In genomic region chr12:52035926-52036325, GRCh38 we compare ENCODE assay signal across 9 cellular contexts. TPM values are rescaled to one million over a fixed set of nuclear protein-coding genes. Genes with fewer than 3 reads are reported as not detected.
DNase-seq lines count a peak whose midpoint lies in the region; ATAC-seq and TF ChIP-seq lines count a peak whose summit lies in the region.
"Had no signal": no experiment of that assay in that cellular context is flagged by ENCODE, and none has a peak within 500 bp of the region (broad histone marks: within the 10 kb centered on the region; RNA-seq: fewer than 3 reads in every experiment).

No MANE protein-coding gene starts in this region.

- intact Hi-C loops in CD8-positive, alpha-beta T cell (cut with DNase I, micrococcal nuclease): no loop called here
- intact Hi-C loops in sigmoid colon (cut with DNase I): no loop called here

- ATAC-seq in CD8-positive, alpha-beta T cell: no peak
- ATAC-seq in SK-N-SH treated with all-trans-retinoic acid at 6 μM for 48 hours (no peak), HG02588 (IDR thresholded peaks at IDR 0.05; ENCODE audit: unreplicated experiment) (no peak)

- H3K9me3 Mint-ChIP-seq in CD8-positive, alpha-beta T cell: no peaks in the 10 kb centered on the region
- H3K9me3 Mint-ChIP-seq in glutamatergic neuron (ENCODE audit: unreplicated experiment): peaks cover 6% of the 10 kb centered on the region

- H3K9me2 ChIP-seq in SU-DHL-6 (replicated peaks; ENCODE audit: insufficient read depth, low read length): no peaks in the 10 kb centered on the region

- no peak for TF ChIP-seq CTCF in CD8-positive, alpha-beta T cell (IDR thresholded peaks at IDR 0.05)
- TF ChIP-seq CTCF in SU-DHL-6 (IDR thresholded peaks at IDR 0.05; ENCODE audit: insufficient read depth, low read length, poor library complexity, severe bottlenecking): no peak
- no peak for TF ChIP-seq CTCF in glutamatergic neuron (IDR thresholded peaks at IDR 0.05; ENCODE audit: partially characterized antibody, unreplicated experiment)
- no peak for TF ChIP-seq CTCF in sigmoid colon (IDR thresholded peaks at IDR 0.05)

- no peaks in the 10 kb centered on the region for H3K27me3 ChIP-seq in CD8-positive, alpha-beta T cell (ENCODE audit: insufficient read depth, low read length)
- H3K27me3 ChIP-seq in SU-DHL-6 (ENCODE audit: low read length): no peaks in the 10 kb centered on the region
- no peaks in the 10 kb centered on the region for H3K27me3 ChIP-seq in sigmoid colon

- H3K27ac Mint-ChIP-seq in CD8-positive, alpha-beta T cell: no peak overlapping the region
- H3K27ac Mint-ChIP-seq in glutamatergic neuron (ENCODE audit: unreplicated experiment): no peak overlapping the region

- TF ChIP-seq EP300 in sigmoid colon (IDR thresholded peaks at IDR 0.05): no peak

- no peak overlapping the region for H3K27ac ChIP-seq in CD8-positive, alpha-beta T cell (ENCODE audit: low read depth, low read length)
- no peak overlapping the region for H3K27ac ChIP-seq in SU-DHL-6 (ENCODE audit: low read depth, low read length)
- peak overlapping the region; percentile 89 to 96 (median 91) for H3K27ac ChIP-seq in sigmoid colon

- H3K9ac ChIP-seq in SU-DHL-6 (ENCODE audit: low read length): peak overlapping the region; percentile 34; the same call in 1 of the 2 replicates

- H3K4me2 ChIP-seq in SU-DHL-6 (ENCODE audit: low read depth, low read length, poor library complexity, severe bottlenecking): no peak overlapping the region

- no peak for DNase-seq in CD8-positive, alpha-beta T cell
- DNase-seq in glutamatergic neuron: no peak
- no peak for DNase-seq in sigmoid colon
- no peak for DNase-seq in HEK293T (ENCODE audit: extremely low spot score)
- no peak for DNase-seq in NCI-H526 treated with DMSO at 0.1 percent for 48 hours (lab: John Stamatoyannopoulos, UW)

- no peaks in the 10 kb centered on the region for H3K79me2 ChIP-seq in SU-DHL-6 (ENCODE audit: insufficient read depth, low read length)

- H3K36me3 Mint-ChIP-seq in CD8-positive, alpha-beta T cell: no peaks in the 10 kb centered on the region
- H3K36me3 Mint-ChIP-seq in glutamatergic neuron (ENCODE audit: unreplicated experiment): peaks cover 2% of the 10 kb centered on the region

- peaks cover 36% of the 10 kb centered on the region for H3K4me1 Mint-ChIP-seq in CD8-positive, alpha-beta T cell (ENCODE audit: low read depth)
- H3K4me1 Mint-ChIP-seq in glutamatergic neuron (ENCODE audit: low read depth, unreplicated experiment): peaks cover 7% of the 10 kb centered on the region

- H3K4me3 ChIP-seq in CD8-positive, alpha-beta T cell (ENCODE audit: low read depth, low read length): no peak overlapping the region
- H3K4me3 ChIP-seq in SU-DHL-6 (ENCODE audit: insufficient read depth, low read length, poor library complexity, severe bottlenecking): no peak overlapping the region
- H3K4me3 ChIP-seq in sigmoid colon: no peak overlapping the region

- TF ChIP-seq POLR2A in sigmoid colon (IDR thresholded peaks at IDR 0.05): no peak

- H4K20me1 ChIP-seq in SU-DHL-6 (ENCODE audit: low read depth, low read length): no peaks in the 10 kb centered on the region

- H3K36me3 ChIP-seq in CD8-positive, alpha-beta T cell (ENCODE audit: insufficient read depth, low read length): no peaks in the 10 kb centered on the region
- H3K36me3 ChIP-seq in SU-DHL-6 (ENCODE audit: low read length): no peaks in the 10 kb centered on the region
- no peaks in the 10 kb centered on the region for H3K36me3 ChIP-seq in sigmoid colon

- 75 to 91% methylated on average over 2 of the region's 2 CpGs for WGBS in sigmoid colon, 2 donors

- H3K4me3 Mint-ChIP-seq in CD8-positive, alpha-beta T cell: peak overlapping the region; percentile 63
- H3K4me3 Mint-ChIP-seq in glutamatergic neuron (ENCODE audit: unreplicated experiment): peak overlapping the region; percentile 67

- CTCF ChIA-PET in CD8-positive, alpha-beta T cell (lab: Charles Lee): interaction anchor here (1.1 to 47.8 kb wide), 3 partner anchors 28 to 48 kb away, joined by 3 to 1615 read pairs (median 3); partner anchors contain the start of gene TAMALIN
- CTCF ChIA-PET in HEK293T (lab: Yijun Ruan, JAX): no interaction called here

- POLR2A ChIA-PET in CD8-positive, alpha-beta T cell (lab: Charles Lee): no interaction called here
- POLR2A ChIA-PET in HEK293T (lab: Yijun Ruan, JAX): interaction anchor here (1.3 kb wide), 1 partner anchor 10 kb away, joined by 3 read pairs; no protein-coding TSS in a partner anchor

- no peaks in the 10 kb centered on the region for H3K27me3 Mint-ChIP-seq in CD8-positive, alpha-beta T cell (ENCODE audit: low read depth)
- peaks cover 8% of the 10 kb centered on the region for H3K27me3 Mint-ChIP-seq in glutamatergic neuron (ENCODE audit: unreplicated experiment)

- peaks cover 23% of the 10 kb centered on the region for H3F3A ChIP-seq in SU-DHL-6 (ENCODE audit: insufficient read depth)

- no peak overlapping the region for H2AFZ ChIP-seq in SU-DHL-6 (ENCODE audit: low read depth, low read length, severe bottlenecking)

- peaks cover 24% of the 10 kb centered on the region for H3K4me1 ChIP-seq in CD8-positive, alpha-beta T cell (ENCODE audit: insufficient read depth, low read length)
- peaks cover 0 to 52% (median 48%) of the 10 kb centered on the region in 4 donors for H3K4me1 ChIP-seq in sigmoid colon

- H3K9me3 ChIP-seq in CD8-positive, alpha-beta T cell (ENCODE audit: low read length): no peaks in the 10 kb centered on the region
- no peaks in the 10 kb centered on the region for H3K9me3 ChIP-seq in SU-DHL-6 (ENCODE audit: insufficient read depth, low read length)
- H3K9me3 ChIP-seq in sigmoid colon: no peaks in the 10 kb centered on the region

TF ChIP-seq in SK-N-SH treated with all-trans-retinoic acid at 6 μM for 48 hours, 23 proteins besides CTCF, POLR2A, EP300 and RAD21 (continues in another document):
- TF ChIP-seq ESRRG (CRISPR knock-in tag; IDR thresholded peaks at IDR 0.05) (no peak), ZC3H10 (CRISPR knock-in tag; IDR thresholded peaks at IDR 0.05) (no peak), OSR1 (CRISPR knock-in tag; IDR thresholded peaks at IDR 0.05) (no peak), ZFP30 (CRISPR knock-in tag; IDR thresholded peaks at IDR 0.05) (no peak), CSDC2 (CRISPR knock-in tag; IDR thresholded peaks at IDR 0.05) (no peak)
- TF ChIP-seq, protein P1, sequence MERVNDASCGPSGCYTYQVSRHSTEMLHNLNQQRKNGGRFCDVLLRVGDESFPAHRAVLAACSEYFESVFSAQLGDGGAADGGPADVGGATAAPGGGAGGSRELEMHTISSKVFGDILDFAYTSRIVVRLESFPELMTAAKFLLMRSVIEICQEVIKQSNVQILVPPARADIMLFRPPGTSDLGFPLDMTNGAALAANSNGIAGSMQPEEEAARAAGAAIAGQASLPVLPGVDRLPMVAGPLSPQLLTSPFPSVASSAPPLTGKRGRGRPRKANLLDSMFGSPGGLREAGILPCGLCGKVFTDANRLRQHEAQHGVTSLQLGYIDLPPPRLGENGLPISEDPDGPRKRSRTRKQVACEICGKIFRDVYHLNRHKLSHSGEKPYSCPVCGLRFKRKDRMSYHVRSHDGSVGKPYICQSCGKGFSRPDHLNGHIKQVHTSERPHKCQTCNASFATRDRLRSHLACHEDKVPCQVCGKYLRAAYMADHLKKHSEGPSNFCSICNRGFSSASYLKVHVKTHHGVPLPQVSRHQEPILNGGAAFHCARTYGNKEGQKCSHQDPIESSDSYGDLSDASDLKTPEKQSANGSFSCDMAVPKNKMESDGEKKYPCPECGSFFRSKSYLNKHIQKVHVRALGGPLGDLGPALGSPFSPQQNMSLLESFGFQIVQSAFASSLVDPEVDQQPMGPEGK (CRISPR knock-in tag; IDR thresholded peaks at IDR 0.05; ENCODE audit: borderline replicate concordance): no peak

TF ChIP-seq in HEK293T, 16 proteins besides CTCF, POLR2A, EP300 and RAD21:
- no peak for TF ChIP-seq LEF1 (IDR thresholded peaks at IDR 0.05; ENCODE audit: borderline replicate concordance)

RNA-seq across cellular contexts. Expression of gene NR4A1, which starts 15.3 kb away (rescaled TPM):
- total RNA-seq in CD8-positive, alpha-beta T cell: 10 to 100 TPM; 59.7 to 60.0 TPM
- 8.5 TPM for total RNA-seq in glutamatergic neuron (ENCODE audit: unreplicated experiment)
- 100 to 1,000 TPM in 3 of 4 donors, 10 to 100 TPM in 1; 41.7 to 276 (median 167) TPM for total RNA-seq in sigmoid colon
- polyA plus RNA-seq in sigmoid colon: 10 to 100 TPM; 31.2 to 65.9 (median 45.0) TPM

RNA-seq across cellular contexts. Expression of gene TAMALIN, which starts 29.2 kb away (rescaled TPM):
- total RNA-seq in CD8-positive, alpha-beta T cell: 100 to 1,000 TPM; 603 to 632 TPM
- total RNA-seq in glutamatergic neuron (ENCODE audit: unreplicated experiment): 31.3 TPM
- total RNA-seq in sigmoid colon: 10 to 100 TPM in 2 of 4 donors, 1 to 10 TPM in 2; 9.2 to 11.1 (median 10.1) TPM
- polyA plus RNA-seq in sigmoid colon: 10 to 100 TPM in 1 of 3 donors, 1 to 10 TPM in 2; 4.2 to 17.0 (median 4.9) TPM

RNA-seq across cellular contexts. Expression of gene ATG101, which starts 33.9 kb away (rescaled TPM):
- total RNA-seq in CD8-positive, alpha-beta T cell: 10 to 100 TPM; 19.1 to 19.3 TPM
- 26.2 TPM for total RNA-seq in glutamatergic neuron (ENCODE audit: unreplicated experiment)
- total RNA-seq in sigmoid colon: 10 to 100 TPM; 30.2 to 48.7 (median 38.2) TPM
- polyA plus RNA-seq in sigmoid colon: 10 to 100 TPM; 58.9 to 64.5 (median 61.7) TPM

RNA-seq across cellular contexts. Expression of gene SMIM41, which starts 43.6 kb away (rescaled TPM):
- under 1 TPM in 1 of 2 experiments, not detected in 1; 0.22 TPM for total RNA-seq in CD8-positive, alpha-beta T cell
- 0.88 TPM for total RNA-seq in glutamatergic neuron (ENCODE audit: unreplicated experiment)
- 1 to 10 TPM in 2 of 4 donors, under 1 TPM in 1, not detected in 1; 0.41 to 5.7 (median 1.2) TPM for total RNA-seq in sigmoid colon
- polyA plus RNA-seq in sigmoid colon: under 1 TPM in 1 of 3 donors, not detected in 2; 0.61 TPM
- total RNA-seq: left lobe of liver had no signal

Comparison
In these comparisons a context has a peak if more than half of its experiments do, and no peak if none do; other contexts are left out.
1. H3K27ac ChIP-seq: peak in sigmoid colon (4 of 4); none in CD8-positive, alpha-beta T cell (single experiment) and SU-DHL-6 (single experiment).
2. RNA of gene TAMALIN, which starts 29.2 kb away (total RNA-seq): 603 to 632 TPM in CD8-positive, alpha-beta T cell; 31.3 TPM in glutamatergic neuron (single experiment) and 9.2 to 11.1 TPM in sigmoid colon; every median in the first group is over 10 times any median in the second.